17 cellular contexts compared by ENCODE assay signal in the genomic region with DNA sequence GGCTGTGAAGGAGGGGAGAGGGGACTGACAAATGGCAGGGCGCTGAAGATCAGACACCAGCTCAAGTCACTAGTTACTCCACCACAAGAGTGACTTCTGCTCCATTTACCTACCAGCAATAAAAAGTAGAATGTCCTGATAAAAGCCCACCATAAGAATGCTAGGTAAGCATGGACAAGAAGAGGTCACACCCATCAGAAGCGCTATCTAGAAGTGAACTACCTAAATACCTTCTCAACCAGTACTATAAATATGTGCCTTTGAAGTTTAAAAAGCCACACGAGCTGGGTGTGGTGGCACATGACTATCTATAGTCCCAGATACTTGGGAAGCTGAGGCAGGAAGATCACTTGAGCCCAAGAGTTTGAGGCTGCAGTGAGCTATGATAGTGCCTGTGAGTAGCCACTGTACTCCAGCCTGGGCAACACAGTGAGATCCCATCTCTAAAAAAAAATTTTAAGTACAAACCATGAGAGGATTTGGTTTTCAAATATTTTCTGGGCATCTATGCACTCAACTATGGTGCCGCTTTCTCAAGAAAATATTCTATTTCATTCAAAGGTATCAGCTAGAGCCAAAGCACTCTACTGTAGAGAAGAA.
DNase-seq lines count a peak whose midpoint lies in the region; ATAC-seq, FAIRE-seq and TF ChIP-seq lines count a peak whose summit lies in the region.
"Had no signal": no experiment of that assay in that cellular context is flagged by ENCODE, and none has a peak within 500 bp of the region (broad histone marks: within the 10 kb centered on the region; RNA-seq: fewer than 3 reads in every experiment).

No MANE protein-coding gene starts in this region.

- BruUV-seq in K562 (replicated peaks; lab: Mats Ljungman, UMichigan), result no TSS peak

- FAIRE-seq in K562 (lab: Jason Lieb, UNC), result no peak

- H3K79me2 ChIP-seq in K562 (ENCODE audit: control insufficient read depth, insufficient read depth, low read length), result peaks cover 61% of the 10 kb centered on the region

- H3K4me2 ChIP-seq in K562 (ENCODE audit: insufficient read depth, low read length), result no peak overlapping the region

- no peak for TF ChIP-seq RAD21 in K562 (CRISPR knock-in tag; conservative IDR thresholded peaks at IDR 0.05 in 1 of 2, IDR thresholded peaks at IDR 0.05 in 1 of 2)

- ATAC-seq in heart right ventricle (no peak), K562 (no peak), HG03196 (IDR thresholded peaks at IDR 0.05; ENCODE audit: unreplicated experiment) (no peak)
- ATAC-seq in activated T-cell treated with anti-CD3 and anti-CD28 coated beads, Interleukin-2, amount 50 U/mL, for 72 hours (replicated peaks in 1 of 2), result no peak
- ATAC-seq: activated CD8-positive, alpha-beta T cell treated with anti-CD3 and anti-CD28 coated beads, Interleukin-2, amount 10 ng/mL, durations not matched to agents 7 days and 5 days; activated T-cell treated with anti-CD3 and anti-CD28 coated beads, Interleukin-2, amount 50 U/mL, for 4 hours; CD8-positive, alpha-beta T cell had no signal

- H3K36me3 ChIP-seq in heart right ventricle (peaks cover 0 to 9% (median 0%) of the 10 kb centered on the region in 9 donors), K562 (ENCODE audit: control insufficient read depth, insufficient read depth, low read length) (0 out of 3 replicates have a peak, but pooled peaks cover under 1% of the 10 kb centered on the region), tibial artery (no peaks in the 10 kb centered on the region)
- H3K36me3 ChIP-seq: colonic mucosa, prostate gland had no signal

- 84 to 88% methylated on average over 4 of the region's 4 CpGs for WGBS in heart right ventricle, 2 donors
- WGBS in K562 (ENCODE audit: insufficient coverage, low coverage, missing lambda C conversion rate), result 43% methylated on average over 3 of the region's 4 CpGs

- peaks cover 36 to 94% (median 77%) of the 10 kb centered on the region in 9 donors for H3K4me1 ChIP-seq in heart right ventricle
- H3K4me1 ChIP-seq in K562 (replicated peaks in 1 of 2; ENCODE audit: control insufficient read depth in 2 of 2, insufficient read depth in 2 of 2, low read length in 2 of 2), result peaks cover 11 to 37% of the 10 kb centered on the region in 2 experiments; a peak in 4 of 5 replicates
- H3K4me1 ChIP-seq in tibial artery, result peaks cover 7 to 100% (median 86%) of the 10 kb centered on the region in 4 donors

- DNase-seq in heart right ventricle, result no peak
- DNase-seq in cardiac septum (ENCODE audit: low spot score), result no peak
- no peak for DNase-seq in K562 (ENCODE audit: extremely low read depth in 1 of 4, low spot score in 3 of 4)
- no peak for DNase-seq in neural crest cell (ENCODE audit: low read depth, low spot score)
- no peak for DNase-seq in tibial artery
- DNase-seq in activated T-cell treated with anti-CD3 and anti-CD28 coated beads, Interleukin-2, amount 50 U/mL, for 72 hours, result no peak
- no peak for DNase-seq in NCI-H1417 treated with DMSO at 0.1 percent for 48 hours (lab: John Stamatoyannopoulos, UW)
- DNase-seq: ACHN; activated CD8-positive, alpha-beta T cell treated with anti-CD3 and anti-CD28 coated beads, Interleukin-2, amount 10 ng/mL, durations not matched to agents 7 days and 5 days; activated naive CD4-positive, alpha-beta T cell treated with anti-CD3 and anti-CD28 coated beads, Interleukin-2, amount 50 U/mL, for 16 hours; activated T-cell treated with anti-CD3 and anti-CD28 coated beads, Interleukin-2, amount 50 U/mL, for 4 hours; CD8-positive, alpha-beta T cell; colonic mucosa; NCI-H1930; T-helper 1 cell had no signal

- peaks cover 7% of the 10 kb centered on the region for H3K36me3 Mint-ChIP-seq in neural crest cell (ENCODE audit: low read depth)
- H3K36me3 Mint-ChIP-seq in activated T-cell treated with anti-CD3 and anti-CD28 coated beads, Interleukin-2, amount 50 U/mL, for 72 hours (ENCODE audit: insufficient read depth in 2 of 2), result no peaks in the 10 kb centered on the region

- peaks cover 39% of the 10 kb centered on the region for H4K20me1 ChIP-seq in K562 (replicated peaks; ENCODE audit: control insufficient read depth, insufficient read depth, low read length)

- TF ChIP-seq POLR2A in K562 (conservative IDR thresholded peaks at IDR 0.05), result no peak

- no peaks in the 10 kb centered on the region for H3K27me3 Mint-ChIP-seq in neural crest cell (ENCODE audit: low read depth)
- no peaks in the 10 kb centered on the region for H3K27me3 Mint-ChIP-seq in activated T-cell treated with anti-CD3 and anti-CD28 coated beads, Interleukin-2, amount 50 U/mL, for 72 hours (ENCODE audit: low read depth)

- in situ Hi-C loops in K562 (cut with MboI), result no loop called here

- H3K9ac ChIP-seq in K562 (ENCODE audit: insufficient read depth in 1 of 2, low read depth in 2 of 2, low read length in 2 of 2), result no peak overlapping the region

- no peaks in the 10 kb centered on the region for H3K9me3 Mint-ChIP-seq in neural crest cell
- no peaks in the 10 kb centered on the region for H3K9me3 Mint-ChIP-seq in activated T-cell treated with anti-CD3 and anti-CD28 coated beads, Interleukin-2, amount 50 U/mL, for 72 hours
- H3K9me3 Mint-ChIP-seq: activated T-cell treated with anti-CD3 and anti-CD28 coated beads, Interleukin-2, amount 50 U/mL, for 4 hours; CD8-positive, alpha-beta T cell had no signal

- POLR2A ChIA-PET in K562 (lab: Yijun Ruan, JAX), result no interaction called here

- H3K27ac ChIP-seq in heart right ventricle (peak overlapping the region in 9 of 10 donors; percentile 16 to 73 (median 56)), K562 (ENCODE audit: extremely low read depth, low read depth, low read length) (no peak overlapping the region), tibial artery (peak overlapping the region; percentile 95 to 96)
- H3K27ac ChIP-seq: colonic mucosa had no signal

- TF ChIP-seq CTCF in heart right ventricle (IDR thresholded peaks at IDR 0.05) (no peak), K562 (IDR thresholded peaks at IDR 0.05 in 2 of 3, conservative IDR thresholded peaks at IDR 0.05 in 1 of 3; ENCODE audit: insufficient read depth in 2 of 3, low read depth in 1 of 3, low read length in 3 of 3) (no peak), neural crest cell (conservative IDR thresholded peaks at IDR 0.05) (no peak), tibial artery (IDR thresholded peaks at IDR 0.05) (no peak)

- peak overlapping the region; percentile 99 for H3K27ac Mint-ChIP-seq in neural crest cell (ENCODE audit: unreplicated experiment)
- H3K27ac Mint-ChIP-seq in activated T-cell treated with anti-CD3 and anti-CD28 coated beads, Interleukin-2, amount 50 U/mL, for 72 hours, result no peak overlapping the region
- H3K27ac Mint-ChIP-seq: activated CD8-positive, alpha-beta T cell treated with anti-CD3 and anti-CD28 coated beads, Interleukin-2, amount 10 ng/mL, durations not matched to agents 7 days and 5 days; CD8-positive, alpha-beta T cell had no signal

- intact Hi-C loops in heart right ventricle (cut with DNase I) (no loop called here), cardiac septum (cut with DNase I) (no loop called here), K562 (cut with micrococcal nuclease) (no loop called here), tibial artery (cut with DNase I; ENCODE audit: low total_unique reads) (no loop called here)

- no peak overlapping the region for H3K4me3 Mint-ChIP-seq in neural crest cell
- no peak overlapping the region for H3K4me3 Mint-ChIP-seq in activated T-cell treated with anti-CD3 and anti-CD28 coated beads, Interleukin-2, amount 50 U/mL, for 72 hours
- H3K4me3 Mint-ChIP-seq: activated CD8-positive, alpha-beta T cell treated with anti-CD3 and anti-CD28 coated beads, Interleukin-2, amount 10 ng/mL, durations not matched to agents 7 days and 5 days; activated T-cell treated with anti-CD3 and anti-CD28 coated beads, Interleukin-2, amount 50 U/mL, for 4 hours; CD8-positive, alpha-beta T cell had no signal

- H3K9me3 ChIP-seq in heart right ventricle (no peaks in the 10 kb centered on the region), K562 (replicated peaks; ENCODE audit: control insufficient read depth, insufficient read depth, low read depth, low read length) (no peaks in the 10 kb centered on the region), tibial artery (no peaks in the 10 kb centered on the region)
- H3K9me3 ChIP-seq: colonic mucosa, prostate gland had no signal

- H3K27me3 ChIP-seq in heart right ventricle, result no peaks in the 10 kb centered on the region
- no peaks in the 10 kb centered on the region for H3K27me3 ChIP-seq in K562 (ENCODE audit: control insufficient read depth in 2 of 2, insufficient read depth in 2 of 2, low read length in 2 of 2)
- H3K27me3 ChIP-seq in tibial artery, result no peaks in the 10 kb centered on the region
- H3K27me3 ChIP-seq: colonic mucosa had no signal

- TF ChIP-seq EP300 in K562 (IDR thresholded peaks at IDR 0.05; ENCODE audit: low read length), result no peak

- H3K4me3 ChIP-seq in heart right ventricle (no peak overlapping the region), K562 (no peak overlapping the region), tibial artery (no peak overlapping the region)
- H3K4me3 ChIP-seq: colonic mucosa, prostate gland had no signal

- H2AFZ ChIP-seq in K562 (ENCODE audit: low read depth, low read length), result no peak overlapping the region

- peaks cover 3% of the 10 kb centered on the region for H3K9me1 ChIP-seq in K562 (ENCODE audit: control insufficient read depth, insufficient read depth, low read length)

- H3K4me1 Mint-ChIP-seq in neural crest cell, result peaks cover 89% of the 10 kb centered on the region
- H3K4me1 Mint-ChIP-seq in activated T-cell treated with anti-CD3 and anti-CD28 coated beads, Interleukin-2, amount 50 U/mL, for 72 hours (ENCODE audit: low read depth), result peaks cover 42% of the 10 kb centered on the region

- CTCF ChIA-PET in K562 (lab: Yijun Ruan, JAX; ENCODE audit: low intra/inter-chr PET ratio), result no interaction called here

TF ChIP-seq in K562, 482 proteins besides CTCF, POLR2A, EP300 and RAD21 (continues in another document):
- TF ChIP-seq, protein P1, sequence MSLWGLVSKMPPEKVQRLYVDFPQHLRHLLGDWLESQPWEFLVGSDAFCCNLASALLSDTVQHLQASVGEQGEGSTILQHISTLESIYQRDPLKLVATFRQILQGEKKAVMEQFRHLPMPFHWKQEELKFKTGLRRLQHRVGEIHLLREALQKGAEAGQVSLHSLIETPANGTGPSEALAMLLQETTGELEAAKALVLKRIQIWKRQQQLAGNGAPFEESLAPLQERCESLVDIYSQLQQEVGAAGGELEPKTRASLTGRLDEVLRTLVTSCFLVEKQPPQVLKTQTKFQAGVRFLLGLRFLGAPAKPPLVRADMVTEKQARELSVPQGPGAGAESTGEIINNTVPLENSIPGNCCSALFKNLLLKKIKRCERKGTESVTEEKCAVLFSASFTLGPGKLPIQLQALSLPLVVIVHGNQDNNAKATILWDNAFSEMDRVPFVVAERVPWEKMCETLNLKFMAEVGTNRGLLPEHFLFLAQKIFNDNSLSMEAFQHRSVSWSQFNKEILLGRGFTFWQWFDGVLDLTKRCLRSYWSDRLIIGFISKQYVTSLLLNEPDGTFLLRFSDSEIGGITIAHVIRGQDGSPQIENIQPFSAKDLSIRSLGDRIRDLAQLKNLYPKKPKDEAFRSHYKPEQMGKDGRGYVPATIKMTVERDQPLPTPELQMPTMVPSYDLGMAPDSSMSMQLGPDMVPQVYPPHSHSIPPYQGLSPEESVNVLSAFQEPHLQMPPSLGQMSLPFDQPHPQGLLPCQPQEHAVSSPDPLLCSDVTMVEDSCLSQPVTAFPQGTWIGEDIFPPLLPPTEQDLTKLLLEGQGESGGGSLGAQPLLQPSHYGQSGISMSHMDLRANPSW (CRISPR knock-in tag; IDR thresholded peaks at IDR 0.05), result no peak
